In genomic region chr4:4575284-4576211, GRCh38 we compare ENCODE assay signal across 8 cellular contexts. TPM values are rescaled to one million over a fixed set of nuclear protein-coding genes. Genes with fewer than 3 reads are reported as not detected.
DNase-seq lines count a peak whose midpoint lies in the region; ATAC-seq and TF ChIP-seq lines count a peak whose summit lies in the region.

No MANE protein-coding gene starts in this region.

- H3K36me3 ChIP-seq in endocrine pancreas (ENCODE audit: control insufficient read depth, insufficient read depth, low read length), result no peaks in the 10 kb centered on the region
- no peaks in the 10 kb centered on the region for H3K36me3 ChIP-seq in HAP-1 (replicated peaks)

- H3K9me3 Mint-ChIP-seq in mesothelial cell of epicardium, result no peaks in the 10 kb centered on the region

- H3K9ac ChIP-seq in endocrine pancreas (ENCODE audit: control insufficient read depth, insufficient read depth, low read length), result peak overlapping the region; percentile 63

- H3K27ac Mint-ChIP-seq in mesothelial cell of epicardium, result peak overlapping the region; percentile 86

- no peaks in the 10 kb centered on the region for H3K27me3 Mint-ChIP-seq in mesothelial cell of epicardium (ENCODE audit: low read depth)

- H3K4me1 Mint-ChIP-seq in mesothelial cell of epicardium, result peaks cover 18% of the 10 kb centered on the region

- peaks cover 13% of the 10 kb centered on the region for H3K36me3 Mint-ChIP-seq in mesothelial cell of epicardium

- H3K4me3 ChIP-seq in endocrine pancreas (ENCODE audit: control insufficient read depth, insufficient read depth, low read length) (peak overlapping the region; percentile 37), HAP-1 (no peak overlapping the region)

- H3K4me3 Mint-ChIP-seq in mesothelial cell of epicardium, result peak overlapping the region; percentile 77

- H3K9me3 ChIP-seq in endocrine pancreas (ENCODE audit: control insufficient read depth, low read length), result no peaks in the 10 kb centered on the region
- H3K9me3 ChIP-seq in HAP-1, result no peaks in the 10 kb centered on the region

- in situ Hi-C loops in HAP-1 (cut with MboI; ENCODE audit: low sequenced_read_pairs), result no loop called here

- DNase-seq in Daoy (ENCODE audit: low read depth) (peak; percentile 73), M059J (ENCODE audit: low read depth) (peak; percentile 46), mesothelial cell of epicardium (ENCODE audit: low spot score in 2 of 2, unreplicated experiment in 2 of 2) (peak; percentile 49 to 70), HAP-1 (ENCODE audit: low spot score in 2 of 2) (no peak)
- peak; percentile 85 for DNase-seq in activated CD8-positive, alpha-beta memory T cell treated with anti-CD3 and anti-CD28 coated beads for 24 hours
- DNase-seq in stimulated activated CD8-positive, alpha-beta memory T cell treated with anti-CD3 and anti-CD28 coated beads, Interleukin-15, amount 100 ng/mL, for 4 hours (ENCODE audit: low read depth in 2 of 2), result peak; percentile 42 to 53

- H3K4me1 ChIP-seq in endocrine pancreas (ENCODE audit: control insufficient read depth, insufficient read depth, low read length) (no peaks in the 10 kb centered on the region), HAP-1 (no peaks in the 10 kb centered on the region)

- ATAC-seq in GM21619 (IDR thresholded peaks at IDR 0.05; ENCODE audit: unreplicated experiment), result peak; percentile 83

- peak; percentile 41 for TF ChIP-seq CTCF in mesothelial cell of epicardium (IDR thresholded peaks at IDR 0.05; ENCODE audit: unreplicated experiment)

- H3K27me3 ChIP-seq in endocrine pancreas (ENCODE audit: control insufficient read depth, insufficient read depth, low read length) (no peaks in the 10 kb centered on the region), HAP-1 (ENCODE audit: low read depth) (no peaks in the 10 kb centered on the region)

RNA-seq across cellular contexts. Expression of gene STX18, which starts 33.7 kb away (rescaled TPM):
- total RNA-seq in Daoy (2014; rRNA removed; shearing (Covaris generic)), result 36.9 and 48.1 TPM in 2 replicates
- 37.8 and 48.1 TPM in 2 replicates for total RNA-seq in M059J (2014; rRNA removed; shearing (Covaris generic))
- total RNA-seq in mesothelial cell of epicardium, result 41.7 to 44.5 TPM (median 42.6 TPM) in 3 replicates

Comparison
In these comparisons a context has a peak if more than half of its experiments do, and no peak if none do; other contexts are left out.
1. DNase-seq: peak in Daoy (single experiment), M059J (single experiment), activated CD8-positive, alpha-beta memory T cell treated with anti-CD3 and anti-CD28 coated beads for 24 hours (single experiment), mesothelial cell of epicardium (2 of 2) and stimulated activated CD8-positive, alpha-beta memory T cell treated with anti-CD3 and anti-CD28 coated beads, Interleukin-15, amount 100 ng/mL, for 4 hours (2 of 2); none in HAP-1 (0 of 2).